Comparison of ENCODE assay signal across 8 cellular contexts in the genomic region with DNA sequence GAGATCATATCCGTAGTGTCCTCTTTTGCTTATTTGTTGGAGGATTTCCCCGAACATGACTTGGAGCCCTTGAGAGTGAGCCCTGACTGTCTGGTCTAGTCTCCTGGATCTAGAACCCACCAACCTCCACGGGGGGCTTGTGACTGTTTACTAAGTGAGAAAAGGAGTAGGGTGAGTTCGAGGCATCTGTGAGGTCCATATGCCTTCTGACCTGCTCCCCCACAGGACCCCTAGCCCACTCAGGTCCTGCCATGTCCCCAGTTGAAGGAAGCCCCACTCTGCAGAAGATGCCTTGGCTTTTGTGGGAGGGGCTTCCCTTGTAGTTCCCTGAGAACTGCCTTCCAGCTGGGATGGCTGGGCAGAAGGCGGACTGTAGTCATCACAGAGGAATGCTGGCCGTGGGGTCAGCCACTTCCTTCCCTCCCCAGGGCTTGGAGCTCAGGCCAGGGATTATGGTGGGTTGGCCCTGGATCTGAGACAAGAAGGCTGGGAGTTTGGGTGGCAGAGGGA. TPM values are rescaled to one million over a fixed set of nuclear protein-coding genes. Genes with fewer than 3 reads are reported as not detected.
A peak's percentile ranks its signal among the peaks of the same experiment; 100 is the strongest.
DNase-seq lines count a peak whose midpoint lies in the region; ATAC-seq and TF ChIP-seq lines count a peak whose summit lies in the region.

No MANE protein-coding gene starts in this region.

- H3K9me2 ChIP-seq in PC-9 (ENCODE audit: insufficient read depth): no peaks in the 10 kb centered on the region

- no peaks in the 10 kb centered on the region for H4K20me1 ChIP-seq in PC-9 (ENCODE audit: insufficient read depth)

- WGBS in lung, 2 donors: 33 to 43% methylated on average over 6 of the region's 6 CpGs

- peak overlapping the region; percentile 98 for H3K4me2 ChIP-seq in PC-9

- H3F3A ChIP-seq in PC-9 (ENCODE audit: insufficient read depth, low read depth): peaks cover 42% of the 10 kb centered on the region

- CTCF ChIA-PET in PC-9 (lab: Charles Lee): interaction anchor here (0.6 to 1.6 kb wide), 8 partner anchors 26 to 317 kb away, joined by 3 to 6 read pairs (median 4); no protein-coding TSS in a partner anchor
- CTCF ChIA-PET in GM10248 (lab: Yijun Ruan, JAX): interaction anchor here (0.7 to 13.1 kb wide), 7 partner anchors 8 to 259 kb away, joined by 4 to 255 read pairs (median 47); a partner anchor contains a TSS

- H3K27ac ChIP-seq in PC-9 (peak overlapping the region; percentile 96), dorsolateral prefrontal cortex (peak overlapping the region in 58 of 59 donors; percentile 71 to 97 (median 91)), lung (ENCODE audit: low read depth in 1 of 2, low read length in 1 of 2) (peak overlapping the region; percentile 93 to 99), tibial artery (peak overlapping the region; percentile 88)

- H3K9me3 ChIP-seq in PC-9 (ENCODE audit: insufficient read depth, low read depth) (no peaks in the 10 kb centered on the region), lung (ENCODE audit: control insufficient read depth in 2 of 2, insufficient read depth in 1 of 2, low read length in 1 of 2) (no peaks in the 10 kb centered on the region), tibial artery (no peaks in the 10 kb centered on the region)

- peak overlapping the region; percentile 80 for H3K4me3 ChIP-seq in GM06990 (replicated peaks; ENCODE audit: low read depth, low read length)
- H3K4me3 ChIP-seq in PC-9: peak overlapping the region; percentile 94
- H3K4me3 ChIP-seq in dorsolateral prefrontal cortex: peak overlapping the region in 48 of 59 donors; percentile 55 to 89 (median 78)
- no peak overlapping the region for H3K4me3 ChIP-seq in lung
- peak overlapping the region; percentile 66 to 67 for H3K4me3 ChIP-seq in tibial artery

- H3K4me1 ChIP-seq in PC-9 (replicated peaks; ENCODE audit: insufficient read depth) (peaks cover 58% of the 10 kb centered on the region), lung (ENCODE audit: control insufficient read depth in 2 of 2, insufficient read depth in 2 of 2, low read length in 2 of 2) (peaks cover 0 to 35% of the 10 kb centered on the region in 2 donors), tibial artery (peaks cover 0 to 42% (median 38%) of the 10 kb centered on the region in 4 donors)

- BruUV-seq in PC-9 (replicated peaks; lab: Mats Ljungman, UMichigan): TSS peak; percentile 57

- no peaks in the 10 kb centered on the region for H3K79me2 ChIP-seq in PC-9 (ENCODE audit: low read depth)

- H3K27me3 ChIP-seq in GM06990 (replicated peaks; ENCODE audit: control insufficient read depth, insufficient read depth, low read length) (no peaks in the 10 kb centered on the region), PC-9 (ENCODE audit: insufficient read depth, low read depth) (no peaks in the 10 kb centered on the region), dorsolateral prefrontal cortex (no peaks in the 10 kb centered on the region), lung (ENCODE audit: control insufficient read depth, insufficient read depth) (no peaks in the 10 kb centered on the region), tibial artery (no peaks in the 10 kb centered on the region)

- H3K36me3 ChIP-seq in GM06990 (ENCODE audit: control insufficient read depth, insufficient read depth, low read length): no peaks in the 10 kb centered on the region
- H3K36me3 ChIP-seq in PC-9 (ENCODE audit: low read depth): no peaks in the 10 kb centered on the region
- no peaks in the 10 kb centered on the region for H3K36me3 ChIP-seq in lung (ENCODE audit: control insufficient read depth in 2 of 2, insufficient read depth in 2 of 2, low read length in 2 of 2)
- no peaks in the 10 kb centered on the region for H3K36me3 ChIP-seq in tibial artery

- intact Hi-C loops in PC-9 (cut with micrococcal nuclease; ENCODE audit: unreplicated experiment): loop anchor here (1.0 to 10.0 kb wide), 9 partner anchors 31 to 230 kb away; a partner anchor contains a TSS
- intact Hi-C loops in dorsolateral prefrontal cortex (cut with DNase I): loop anchor here in 1 of 2 donors (10.0 kb wide), 1 partner anchor 203 kb away; a partner anchor contains a TSS
- intact Hi-C loops in tibial artery (cut with DNase I; ENCODE audit: low total_unique reads): loop anchor here (10.0 kb wide), 1 partner anchor 83 kb away; no protein-coding TSS in a partner anchor

- TF ChIP-seq CTCF in GM06990 (IDR thresholded peaks at IDR 0.05; ENCODE audit: insufficient read depth, low read length, poor library complexity, severe bottlenecking) (no peak), PC-9 (conservative IDR thresholded peaks at IDR 0.05) (no peak), dorsolateral prefrontal cortex (IDR thresholded peaks at IDR 0.05 in 54 of 56, conservative IDR thresholded peaks at IDR 0.05 in 2 of 56; ENCODE audit: low read depth in 1 of 56, partially characterized antibody in 56 of 56) (no peak), lung (IDR thresholded peaks at IDR 0.05; ENCODE audit: control extremely low read depth, extremely low read depth) (no peak), tibial artery (IDR thresholded peaks at IDR 0.05) (no peak), GM10266 (IDR thresholded peaks at IDR 0.05; ENCODE audit: control insufficient read depth, insufficient read depth, low read depth, missing control alignments) (no peak), GM10248 (IDR thresholded peaks at IDR 0.05; ENCODE audit: control extremely low read depth, extremely low read depth, low read depth, missing control alignments) (no peak)

- ATAC-seq in lung (ENCODE audit: insufficient read depth, low FRiP score) (no peak), GM19395 (IDR thresholded peaks at IDR 0.05; ENCODE audit: unreplicated experiment) (no peak)

- POLR2A ChIA-PET in PC-9 (lab: Charles Lee; ENCODE audit: unreplicated experiment): interaction anchor here (0.7 to 1.2 kb wide), 3 partner anchors 39 to 110 kb away, joined by 3 to 8 read pairs (median 4); no protein-coding TSS in a partner anchor
- POLR2A ChIA-PET in GM10248 (lab: Yijun Ruan, JAX): interaction anchor here (1.7 to 2.5 kb wide), 2 partner anchors 11 to 19 kb away, joined by 4 to 12 read pairs; no protein-coding TSS in a partner anchor

- peak overlapping the region; percentile 87; the same call in 1 of the 2 replicates for H2AFZ ChIP-seq in PC-9

- DNase-seq in GM06990 (ENCODE audit: extremely low read depth, insufficient read length) (no peak), PC-9 (peak; percentile 82 to 89), dorsolateral prefrontal cortex (peak in 2 of 10 donors; percentile 4 to 38), lung (ENCODE audit: low spot score) (peak; percentile 76), tibial artery (peak; percentile 80 to 93), GM10266 (ENCODE audit: extremely low spot score) (no peak), GM10248 (ENCODE audit: extremely low spot score) (no peak)

RNA-seq across cellular contexts. Expression of a gene that starts 7.0 kb away (rescaled TPM):
- total RNA-seq in PC-9 (2021): 27.1 and 38.9 TPM in 2 replicates
- total RNA-seq in dorsolateral prefrontal cortex: 10 to 100 TPM in 39 of 120 experiments, 1 to 10 TPM in 81; 2.5 to 38.3 (median 8.3) TPM
- total RNA-seq in lung: 10 to 100 TPM; 53.8 to 83.2 TPM
- polyA plus RNA-seq in lung: 100 to 1,000 TPM in 1 of 2 donors, 10 to 100 TPM in 1; 32.9 to 141 TPM

RNA-seq across cellular contexts. Expression of a gene that starts 45.8 kb away (rescaled TPM):
- total RNA-seq in PC-9 (2021) (not detected in 2 replicates), dorsolateral prefrontal cortex (not detected), lung (not detected)
- not detected for polyA plus RNA-seq in lung

RNA-seq across cellular contexts. Expression of a gene that starts 59.2 kb away (rescaled TPM):
- 33.9 and 42.2 TPM in 2 replicates for total RNA-seq in PC-9 (2021)
- total RNA-seq in dorsolateral prefrontal cortex: 10 to 100 TPM; 35.0 to 63.2 (median 46.2) TPM
- 10 to 100 TPM; 28.4 to 46.7 TPM for total RNA-seq in lung
- 1 to 10 TPM; 8.2 to 9.3 TPM for polyA plus RNA-seq in lung

Comparison
In these comparisons a context has a peak if more than half of its experiments do, and no peak if none do; other contexts are left out.
1. DNase-seq: peak in PC-9 (2 of 2), lung (single experiment) and tibial artery (2 of 2); none in GM06990 (single experiment), GM10266 (single experiment) and GM10248 (single experiment).
2. Peak in every context shown above with its lines, with median percentiles within 50 percentile points of each other: H3K27ac ChIP-seq.